ENCODE assay signal across 15 cellular contexts in genomic region chr13:98678741-98679140, GRCh38.
A peak's percentile ranks its signal among the peaks of the same experiment; 100 is the strongest.
DNase-seq lines count a peak whose midpoint lies in the region; ATAC-seq and TF ChIP-seq lines count a peak whose summit lies in the region.
"Had no signal": no experiment of that assay in that cellular context is flagged by ENCODE, and none has a peak within 500 bp of the region (broad histone marks: within the 10 kb centered on the region; RNA-seq: fewer than 3 reads in every experiment).

No MANE protein-coding gene starts in this region.

- in situ Hi-C loops in mammary epithelial cell (cut with MboI; ENCODE audit: low sequenced_read_pairs in 2 of 2), result loop anchor here in 1 of 2 donors (10.0 kb wide), 1 partner anchor 824 kb away; no protein-coding TSS in a partner anchor

- TF ChIP-seq POLR2A in breast epithelium (IDR thresholded peaks at IDR 0.05), result no peak

- H3K4me3 ChIP-seq in mammary epithelial cell (replicated peaks in 1 of 3; ENCODE audit: insufficient read depth in 1 of 3, low read depth in 2 of 3, low read length in 3 of 3) (no peak overlapping the region), breast epithelium (no peak overlapping the region), smooth muscle cell (peak overlapping the region; percentile 5)
- H3K4me3 ChIP-seq in effector memory CD4-positive, alpha-beta T cell (ENCODE audit: insufficient read depth, low read depth, low read length, poor library complexity, severe bottlenecking), result no peak overlapping the region
- H3K4me3 ChIP-seq: BLaER1 treated with 17β-estradiol and CSF1 and Interleukin-3, amounts not matched to agents 10 nM and 100 nM; GM12878; GM23248 had no signal

- POLR2A ChIA-PET in WTC11 (lab: Charles Lee), result no interaction called here

- H3K9ac ChIP-seq in mammary epithelial cell (ENCODE audit: insufficient read depth, low read length) (no peak overlapping the region), smooth muscle cell (ENCODE audit: low read depth) (no peak overlapping the region)
- H3K9ac ChIP-seq: BLaER1 treated with 17β-estradiol and CSF1 and Interleukin-3, amounts not matched to agents 10 nM and 100 nM; GM23248 had no signal

- H3K27me3 Mint-ChIP-seq in WTC11 (ENCODE audit: low read depth) (peaks cover 2% of the 10 kb centered on the region; the same call in 1 of the 2 replicates), chondrocyte (ENCODE audit: low read depth) (no peaks in the 10 kb centered on the region)

- H3K9me3 ChIP-seq in mammary epithelial cell (replicated peaks; ENCODE audit: insufficient read depth, low read length) (no peaks in the 10 kb centered on the region), breast epithelium (no peaks in the 10 kb centered on the region), smooth muscle cell (replicated peaks; ENCODE audit: low read depth) (no peaks in the 10 kb centered on the region)
- no peaks in the 10 kb centered on the region for H3K9me3 ChIP-seq in effector memory CD4-positive, alpha-beta T cell (ENCODE audit: control insufficient read depth, low read length)
- H3K9me3 ChIP-seq: BLaER1 treated with 17β-estradiol and CSF1 and Interleukin-3, amounts not matched to agents 10 nM and 100 nM had no signal

- no peaks in the 10 kb centered on the region for H3K36me3 ChIP-seq in mammary epithelial cell (ENCODE audit: insufficient read depth, low read length)
- no peaks in the 10 kb centered on the region for H3K36me3 ChIP-seq in breast epithelium
- no peaks in the 10 kb centered on the region for H3K36me3 ChIP-seq in smooth muscle cell (ENCODE audit: low read depth)
- H3K36me3 ChIP-seq in effector memory CD4-positive, alpha-beta T cell (ENCODE audit: control insufficient read depth, insufficient read depth, low read length), result no peaks in the 10 kb centered on the region
- H3K36me3 ChIP-seq: BLaER1 treated with 17β-estradiol and CSF1 and Interleukin-3, amounts not matched to agents 10 nM and 100 nM had no signal

- TF ChIP-seq CTCF in mammary epithelial cell (conservative IDR thresholded peaks at IDR 0.05 in 1 of 2, IDR thresholded peaks at IDR 0.05 in 1 of 2; ENCODE audit: extremely low read depth in 1 of 2, insufficient read depth in 1 of 2, low read depth in 1 of 2, low read length in 2 of 2), result no peak
- TF ChIP-seq CTCF in breast epithelium (IDR thresholded peaks at IDR 0.05), result no peak
- TF ChIP-seq CTCF in WTC11 (IDR thresholded peaks at IDR 0.05), result no peak
- no peak for TF ChIP-seq CTCF in chondrocyte (IDR thresholded peaks at IDR 0.05)
- no peak for TF ChIP-seq CTCF in smooth muscle cell (IDR thresholded peaks at IDR 0.05; ENCODE audit: borderline replicate concordance, insufficient read depth, poor library complexity, severe bottlenecking)

- H3K79me2 ChIP-seq in mammary epithelial cell (ENCODE audit: insufficient read depth, low read length) (no peaks in the 10 kb centered on the region), smooth muscle cell (ENCODE audit: low read depth) (peaks cover 14% of the 10 kb centered on the region)

- no peaks in the 10 kb centered on the region for H3F3A ChIP-seq in smooth muscle cell (ENCODE audit: low read depth)

- H3K4me3 Mint-ChIP-seq in WTC11, result no peak overlapping the region
- peak overlapping the region; percentile 35 for H3K4me3 Mint-ChIP-seq in chondrocyte (ENCODE audit: unreplicated experiment)
- H3K4me3 Mint-ChIP-seq: CD4-positive, CD25-positive, alpha-beta regulatory T cell had no signal

- ATAC-seq in WTC11 (no peak), HG03432 (IDR thresholded peaks at IDR 0.05; ENCODE audit: unreplicated experiment) (no peak)
- ATAC-seq: GM12878 had no signal

- H3K27ac ChIP-seq in mammary epithelial cell (ENCODE audit: insufficient read depth, low read depth, low read length) (no peak overlapping the region), breast epithelium (no peak overlapping the region), smooth muscle cell (ENCODE audit: low read depth) (peak overlapping the region; percentile 92)
- no peak overlapping the region for H3K27ac ChIP-seq in effector memory CD4-positive, alpha-beta T cell (ENCODE audit: insufficient read depth, low read length, poor library complexity, severe bottlenecking)
- H3K27ac ChIP-seq: BLaER1 treated with 17β-estradiol and CSF1 and Interleukin-3, amounts not matched to agents 10 nM and 100 nM; GM23248 had no signal

- BruUV-seq in mammary epithelial cell (replicated peaks; lab: Mats Ljungman, UMichigan), result no TSS peak

- H2AFZ ChIP-seq in mammary epithelial cell (ENCODE audit: low read depth, low read length) (peak overlapping the region; percentile 33), smooth muscle cell (ENCODE audit: low read depth) (no peak overlapping the region)
- H2AFZ ChIP-seq: GM23248 had no signal

- H3K4me1 ChIP-seq in mammary epithelial cell (ENCODE audit: insufficient read depth, low read length) (no peaks in the 10 kb centered on the region), breast epithelium (no peaks in the 10 kb centered on the region), smooth muscle cell (ENCODE audit: low read depth) (no peaks in the 10 kb centered on the region)
- H3K4me1 ChIP-seq in effector memory CD4-positive, alpha-beta T cell (ENCODE audit: control insufficient read depth, insufficient read depth, low read length, poor library complexity, severe bottlenecking), result no peaks in the 10 kb centered on the region

- H3K4me2 ChIP-seq in mammary epithelial cell (ENCODE audit: insufficient read depth, low read depth, low read length) (no peak overlapping the region), smooth muscle cell (peak overlapping the region; percentile 73)
- H3K4me2 ChIP-seq: BLaER1 treated with 17β-estradiol and CSF1 and Interleukin-3, amounts not matched to agents 10 nM and 100 nM had no signal

- H3K27me3 ChIP-seq in mammary epithelial cell (ENCODE audit: insufficient read depth, low read length) (no peaks in the 10 kb centered on the region), breast epithelium (no peaks in the 10 kb centered on the region), smooth muscle cell (ENCODE audit: low read depth) (no peaks in the 10 kb centered on the region)
- no peaks in the 10 kb centered on the region for H3K27me3 ChIP-seq in effector memory CD4-positive, alpha-beta T cell (replicated peaks; ENCODE audit: control insufficient read depth, insufficient read depth, low read length, poor library complexity, severe bottlenecking)
- H3K27me3 ChIP-seq: BLaER1 treated with 17β-estradiol and CSF1 and Interleukin-3, amounts not matched to agents 10 nM and 100 nM had no signal

- H4K20me1 ChIP-seq in mammary epithelial cell (ENCODE audit: insufficient read depth, low read length) (no peaks in the 10 kb centered on the region), smooth muscle cell (ENCODE audit: low read depth) (no peaks in the 10 kb centered on the region)
- H4K20me1 ChIP-seq: BLaER1 treated with 17β-estradiol and CSF1 and Interleukin-3, amounts not matched to agents 10 nM and 100 nM had no signal

- H3K27ac Mint-ChIP-seq in WTC11 (0 out of 2 replicates have a peak overlapping the region, but pooled peaks have one; percentile 18), chondrocyte (ENCODE audit: unreplicated experiment) (peak overlapping the region; percentile 77)
- H3K27ac Mint-ChIP-seq: CD4-positive, CD25-positive, alpha-beta regulatory T cell had no signal

- 88% methylated on average over 8 of the region's 8 CpGs for WGBS in mammary epithelial cell (ENCODE audit: low coverage, missing lambda C conversion rate)
- WGBS in smooth muscle cell (ENCODE audit: low lambda C conversion rate), result 91% methylated on average over 8 of the region's 8 CpGs

- peaks cover 38% of the 10 kb centered on the region for H3K4me1 Mint-ChIP-seq in WTC11
- peaks cover 46% of the 10 kb centered on the region for H3K4me1 Mint-ChIP-seq in chondrocyte (ENCODE audit: low read depth)
- H3K4me1 Mint-ChIP-seq: CD4-positive, CD25-positive, alpha-beta regulatory T cell had no signal

- dilution Hi-C loops in mammary epithelial cell (cut with HindIII; ENCODE audit: low sequenced_read_pairs), result no loop called here

- intact Hi-C loops in mammary epithelial cell (cut with micrococcal nuclease), result no loop called here
- intact Hi-C loops in breast epithelium (cut with DNase I; ENCODE audit: low total_unique reads), result loop anchor here (2.0 kb wide), 1 partner anchor 66 kb away; no protein-coding TSS in a partner anchor

- DNase-seq in mammary epithelial cell, result no peak
- DNase-seq in breast epithelium (ENCODE audit: low spot score in 2 of 2), result no peak
- DNase-seq in WTC11 (ENCODE audit: low spot score), result no peak
- DNase-seq in chondrocyte (ENCODE audit: low spot score), result no peak
- DNase-seq in smooth muscle cell (lab: John Stamatoyannopoulos, UW; ENCODE audit: unreplicated experiment), result no peak
- no peak for DNase-seq in effector memory CD4-positive, alpha-beta T cell
- DNase-seq in NCI-H526 (lab: John Stamatoyannopoulos, UW), result no peak
- DNase-seq: ACHN; CD4-positive, CD25-positive, alpha-beta regulatory T cell; DMS79; GM23248; H7 had no signal

- H3K9me3 Mint-ChIP-seq in WTC11, result peaks cover 5% of the 10 kb centered on the region
- no peaks in the 10 kb centered on the region for H3K9me3 Mint-ChIP-seq in chondrocyte (ENCODE audit: low read depth)
- H3K9me3 Mint-ChIP-seq: CD4-positive, CD25-positive, alpha-beta regulatory T cell had no signal

- CTCF ChIA-PET in mammary epithelial cell (lab: Charles Lee; ENCODE audit: low non-redundant PET) (no interaction called here), WTC11 (lab: Charles Lee) (no interaction called here)

- no peaks in the 10 kb centered on the region for H3K36me3 Mint-ChIP-seq in WTC11
- peaks cover 4% of the 10 kb centered on the region for H3K36me3 Mint-ChIP-seq in chondrocyte (ENCODE audit: low read depth)
- H3K36me3 Mint-ChIP-seq: CD4-positive, CD25-positive, alpha-beta regulatory T cell had no signal

TF ChIP-seq in WTC11, 78 proteins besides CTCF, POLR2A, EP300 and RAD21:
- TF ChIP-seq CREB1 (CRISPR knock-in tag; IDR thresholded peaks at IDR 0.05), result no peak
- TF ChIP-seq OVOL2 (CRISPR knock-in tag; IDR thresholded peaks at IDR 0.05; ENCODE audit: borderline replicate concordance), result no peak
- no peak for TF ChIP-seq ATF1 (CRISPR knock-in tag; IDR thresholded peaks at IDR 0.05)
- no peak for TF ChIP-seq FOXK1 (CRISPR knock-in tag; IDR thresholded peaks at IDR 0.05)
